Comparison of ENCODE assay signal across 9 cellular contexts in genomic region chr7:2680792-2681490, GRCh38. TPM values are rescaled to one million over a fixed set of nuclear protein-coding genes. Genes with fewer than 3 reads are reported as not detected.
A peak's percentile ranks its signal among the peaks of the same experiment; 100 is the strongest.
DNase-seq lines count a peak whose midpoint lies in the region; ATAC-seq and TF ChIP-seq lines count a peak whose summit lies in the region.
"Had no signal": no experiment of that assay in that cellular context is flagged by ENCODE, and none has a peak within 500 bp of the region (broad histone marks: within the 10 kb centered on the region; RNA-seq: fewer than 3 reads in every experiment).

No MANE protein-coding gene starts in this region.

- peak; percentile 55 for DNase-seq in DMS153 (lab: John Stamatoyannopoulos, UW)
- peak in 59 of 76 experiments; percentile 11 to 74 (median 50) for DNase-seq in HUDEP-2 (lab: John Stamatoyannopoulos, UW; ENCODE audit: unreplicated experiment in 76 of 76)
- DNase-seq in SJSA1 (ENCODE audit: low read depth in 1 of 2, low spot score in 2 of 2) = peak; percentile 59 to 80
- DNase-seq in adrenal gland = peak; percentile 80 to 93 (median 89)
- DNase-seq in left cardiac atrium = peak; percentile 89
- DNase-seq in progenitor cell of endocrine pancreas (ENCODE audit: low spot score, unreplicated experiment) = no peak
- DNase-seq in NCI-H526 treated with DMSO at 0.1 percent for 48 hours (lab: John Stamatoyannopoulos, UW) = no peak

- no peaks in the 10 kb centered on the region; the same call in 1 of the 2 replicates for H3K27me3 ChIP-seq in SJSA1 (replicated peaks)
- H3K27me3 ChIP-seq in adrenal gland = peaks cover 1% of the 10 kb centered on the region

- H3K9me3 ChIP-seq in SJSA1 (replicated peaks) (no peaks in the 10 kb centered on the region), adrenal gland (replicated peaks in 1 of 3) (no peaks in the 10 kb centered on the region)

- H3K27me3 Mint-ChIP-seq in progenitor cell of endocrine pancreas = peaks cover 8% of the 10 kb centered on the region

- 31 to 47% (median 35%) methylated on average over 14 to 27 of the region's 27 CpGs for WGBS in adrenal gland, 4 donors

- H3K4me3 Mint-ChIP-seq in progenitor cell of endocrine pancreas (ENCODE audit: low read depth) = no peak overlapping the region
- H3K4me3 Mint-ChIP-seq: T-helper 1 cell treated with Interleukin-12 subunit alpha and Interleukin-12 subunit beta and Interleukin-4 antibody, amounts not matched to agents 30 μg/mL and 1 μg/mL, for 36 hours had no signal

- H3K4me1 Mint-ChIP-seq in progenitor cell of endocrine pancreas (ENCODE audit: low read depth) = no peaks in the 10 kb centered on the region

- intact Hi-C loops in adrenal gland (cut with DNase I) (loop anchor here (10.0 kb wide), 2 partner anchors 116 to 206 kb away; partner anchors contain the start of gene GRIFIN (in 1 of the 2)), left cardiac atrium (cut with DNase I) (loop anchor here (1.0 to 10.0 kb wide), 4 partner anchors 114 to 236 kb away; partner anchors contain the start of gene GRIFIN (in 1 of the 2))

- H3K9me3 Mint-ChIP-seq in progenitor cell of endocrine pancreas (ENCODE audit: low read depth) = no peaks in the 10 kb centered on the region
- H3K9me3 Mint-ChIP-seq: T-helper 1 cell treated with Interleukin-12 subunit alpha and Interleukin-12 subunit beta and Interleukin-4 antibody, amounts not matched to agents 30 μg/mL and 1 μg/mL, for 36 hours had no signal

- no peak overlapping the region for H3K27ac Mint-ChIP-seq in progenitor cell of endocrine pancreas
- H3K27ac Mint-ChIP-seq: T-helper 1 cell treated with Interleukin-12 subunit alpha and Interleukin-12 subunit beta and Interleukin-4 antibody, amounts not matched to agents 30 μg/mL and 1 μg/mL, for 36 hours had no signal

- peak; percentile 82 to 84 for ATAC-seq in left cardiac atrium
- ATAC-seq in GM18861 (IDR thresholded peaks at IDR 0.05; ENCODE audit: unreplicated experiment) = no peak

- H3K4me3 ChIP-seq in SJSA1 (no peak overlapping the region), adrenal gland (no peak overlapping the region)

- peaks cover 5% of the 10 kb centered on the region; the same call in 1 of the 2 replicates for H3K4me1 ChIP-seq in SJSA1 (replicated peaks)
- H3K4me1 ChIP-seq in adrenal gland (replicated peaks in 1 of 2) = no peaks in the 10 kb centered on the region

- no peak for TF ChIP-seq POLR2A in adrenal gland (IDR thresholded peaks at IDR 0.05)

- H3K36me3 Mint-ChIP-seq in progenitor cell of endocrine pancreas (ENCODE audit: insufficient read depth) = no peaks in the 10 kb centered on the region

- peak; percentile 59 to 88 (median 76) for TF ChIP-seq CTCF in adrenal gland (IDR thresholded peaks at IDR 0.05)
- TF ChIP-seq CTCF in progenitor cell of endocrine pancreas (IDR thresholded peaks at IDR 0.05; ENCODE audit: unreplicated experiment) = peak; percentile 67

- no peak overlapping the region for H3K27ac ChIP-seq in SJSA1
- H3K27ac ChIP-seq in adrenal gland = no peak overlapping the region

- H3K36me3 ChIP-seq in SJSA1 (no peaks in the 10 kb centered on the region), adrenal gland (replicated peaks in 1 of 2) (no peaks in the 10 kb centered on the region)

RNA-seq across cellular contexts. Expression of gene AMZ1, which starts 7.1 kb away (rescaled TPM):
- 1.3 TPM in 1 of 2 replicates, not detected in the other for total RNA-seq in SJSA1 (2014; rRNA removed; shearing (Covaris generic))
- under 1 TPM in 2 of 8 donors, not detected in 6; 0.14 to 0.36 TPM for total RNA-seq in adrenal gland
- under 1 TPM; 0.07 to 0.32 (median 0.07) TPM for polyA plus RNA-seq in adrenal gland
- under 1 TPM; 0.27 to 0.34 TPM for total RNA-seq in left cardiac atrium
- total RNA-seq in progenitor cell of endocrine pancreas = 0.07 and 0.19 TPM in 2 replicates

RNA-seq across cellular contexts. Expression of gene TTYH3, which starts 49.2 kb away (rescaled TPM):
- 24.3 and 25.2 TPM in 2 replicates for total RNA-seq in SJSA1 (2014; rRNA removed; shearing (Covaris generic))
- total RNA-seq in adrenal gland (10 to 100 TPM; 34.8 to 86.3 (median 60.3) TPM), left cardiac atrium (10 to 100 TPM; 30.3 to 38.7 TPM), progenitor cell of endocrine pancreas (166 and 170 TPM in 2 replicates)
- polyA plus RNA-seq in adrenal gland = 10 to 100 TPM in 2 of 3 donors, 1 to 10 TPM in 1; 5.4 to 38.4 (median 21.3) TPM

Comparison
In these comparisons a context has a peak if more than half of its experiments do, and no peak if none do; other contexts are left out.
1. DNase-seq: peak in DMS153 (single experiment), HUDEP-2 (59 of 76), SJSA1 (2 of 2), adrenal gland (7 of 7) and left cardiac atrium (single experiment); none in progenitor cell of endocrine pancreas (single experiment) and NCI-H526 treated with DMSO at 0.1 percent for 48 hours (single experiment).